28 cellular contexts compared by ENCODE assay signal in the genomic region with DNA sequence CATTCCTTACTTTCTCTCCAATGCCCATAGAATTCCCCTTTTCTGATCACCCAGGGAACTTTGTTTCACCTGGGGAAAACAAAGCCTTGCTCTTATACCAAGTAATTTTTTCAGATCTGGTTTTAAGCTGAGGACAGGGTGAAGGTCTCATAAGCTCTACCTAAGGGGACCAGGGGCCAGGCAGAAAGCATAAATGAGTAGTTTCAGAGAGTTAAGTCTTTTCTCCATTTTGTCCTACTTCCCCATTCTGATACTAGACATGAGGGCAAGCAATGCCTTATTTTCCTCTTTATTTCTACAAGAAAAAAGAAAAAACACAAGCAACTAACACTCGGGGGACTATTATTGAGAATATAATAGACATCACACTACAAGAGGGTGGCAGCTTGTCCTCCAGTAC.
"Had no signal": no experiment of that assay in that cellular context is flagged by ENCODE, and none has a peak within 500 bp of the region (broad histone marks: within the 10 kb centered on the region; RNA-seq: fewer than 3 reads in every experiment).

No MANE protein-coding gene starts in this region.

- H3K4me3 ChIP-seq: adrenal gland, body of pancreas, breast epithelium, MG63, SJCRH30, SK-N-MC had no signal

- DNase-seq: activated CD4-positive, alpha-beta T cell treated with anti-CD3 and anti-CD28 coated beads for 36 hours; activated CD4-positive, alpha-beta T cell treated with anti-CD3 and anti-CD28 coated beads, Interleukin-2, amount 10 ng/mL, durations not matched to agents 7 days and 5 days; activated CD4-positive, alpha-beta T cell treated with anti-CD3 and anti-CD28 coated beads, Interleukin-2, amount 50 U/mL, for 48 hours; activated CD8-positive, alpha-beta memory T cell treated with anti-CD3 and anti-CD28 coated beads, Interleukin-2, amount 50 U/mL, for 4 hours; activated CD8-positive, alpha-beta T cell treated with anti-CD3 and anti-CD28 coated beads, Interleukin-2, amount 10 ng/mL, durations not matched to agents 7 days and 5 days; activated gamma-delta T cell treated with Interleukin-2 at 50 U/mL for 16 hours; activated naive CD4-positive, alpha-beta T cell treated with anti-CD3 and anti-CD28 coated beads for 36 hours; activated T-cell treated with anti-CD3 and anti-CD28 coated beads for 4 hours; activated T-cell treated with anti-CD3 and anti-CD28 coated beads, Interleukin-2, amount 50 U/mL, for 4 hours; adrenal gland; body of pancreas; MG63; NCI-H1105; NCI-H1417 treated with DMSO at 0.1 percent for 48 hours; NCI-H187 treated with DMSO at 0.1 percent for 48 hours; NCI-H2081 treated with DMSO at 0.1 percent for 48 hours; NCI-H226; NCI-H446 treated with DMSO at 0.1 percent for 48 hours; NCI-H524; NCI-H69; OCI-M1; SHP77; SJCRH30 had no signal

- ATAC-seq: activated CD4-positive, alpha-beta T cell treated with anti-CD3 and anti-CD28 coated beads for 36 hours; activated CD4-positive, CD25-positive, alpha-beta regulatory T cell treated with anti-CD3 and anti-CD28 coated beads, Interleukin-2, amount 50 U/mL, for 24 hours; activated CD8-positive, alpha-beta T cell treated with anti-CD3 and anti-CD28 coated beads, Interleukin-2, amount 10 ng/mL, durations not matched to agents 7 days and 5 days; activated naive CD4-positive, alpha-beta T cell treated with anti-CD3 and anti-CD28 coated beads, Interleukin-2, amount 50 U/mL, for 72 hours; activated T-cell treated with anti-CD3 and anti-CD28 coated beads, Interleukin-2, amount 50 U/mL, for 4 hours; body of pancreas; WTC11 had no signal
